Comparison of ENCODE assay signal across 9 cellular contexts in genomic region chr21:27464643-27465042, GRCh38.
"Had no signal": no experiment of that assay in that cellular context is flagged by ENCODE, and none has a peak within 500 bp of the region (broad histone marks: within the 10 kb centered on the region; RNA-seq: fewer than 3 reads in every experiment).

No MANE protein-coding gene starts in this region.

- H3K4me3 ChIP-seq: adrenal gland, dorsolateral prefrontal cortex, stomach, thyroid gland, uterus had no signal

- DNase-seq: activated CD4-positive, alpha-beta T cell treated with anti-CD3 and anti-CD28 coated beads, Interleukin-2, amount 50 U/mL, for 1 hour; activated naive CD4-positive, alpha-beta T cell treated with anti-CD3 and anti-CD28 coated beads, Interleukin-2, amount 50 U/mL, for 16 hours; adrenal gland; dorsolateral prefrontal cortex; kidney glomerular epithelial cell; stomach; T-helper 17 cell; thyroid gland; uterus had no signal

- H3K9me3 ChIP-seq: adrenal gland, stomach, thyroid gland, uterus had no signal

- H3K27ac ChIP-seq: adrenal gland, dorsolateral prefrontal cortex, stomach, thyroid gland, uterus had no signal

- ATAC-seq: T-helper 17 cell had no signal

- H3K4me1 ChIP-seq: adrenal gland, stomach, thyroid gland, uterus had no signal

- H3K36me3 ChIP-seq: adrenal gland, stomach, thyroid gland, uterus had no signal

- H3K27me3 ChIP-seq: adrenal gland, stomach, thyroid gland, uterus had no signal
